Comparison of ENCODE assay signal across 11 cellular contexts in genomic region chr21:45293726-45294401, GRCh38. TPM values are rescaled to one million over a fixed set of nuclear protein-coding genes. Genes with fewer than 3 reads are reported as not detected.
DNase-seq lines count a peak whose midpoint lies in the region; ATAC-seq and TF ChIP-seq lines count a peak whose summit lies in the region.
"Had no signal": no experiment of that assay in that cellular context is flagged by ENCODE, and none has a peak within 500 bp of the region (broad histone marks: within the 10 kb centered on the region; RNA-seq: fewer than 3 reads in every experiment).

No MANE protein-coding gene starts in this region.

- no peaks in the 10 kb centered on the region for H3K27me3 ChIP-seq in CD4-positive, alpha-beta T cell (ENCODE audit: control insufficient read depth, insufficient read depth, low read length)
- no peaks in the 10 kb centered on the region for H3K27me3 ChIP-seq in adrenal gland

- no peak overlapping the region for H3K27ac ChIP-seq in CD4-positive, alpha-beta T cell (ENCODE audit: low read depth, low read length)
- H3K27ac ChIP-seq in adrenal gland: peak overlapping the region; percentile 60 to 99 (median 95)

- ATAC-seq in CD4-positive, alpha-beta T cell (ENCODE audit: poor library complexity): no peak
- peak; percentile 16 for ATAC-seq in sciatic nerve
- no peak for ATAC-seq in HG02678 (IDR thresholded peaks at IDR 0.05; ENCODE audit: unreplicated experiment)

- WGBS in adrenal gland, 4 donors: 29 to 51% (median 45%) methylated on average over 7 to 23 of the region's 23 CpGs

- H3K9me3 ChIP-seq in CD4-positive, alpha-beta T cell (ENCODE audit: control insufficient read depth, low read length): no peaks in the 10 kb centered on the region
- no peaks in the 10 kb centered on the region for H3K9me3 ChIP-seq in adrenal gland (replicated peaks in 1 of 3)

- H3K4me3 ChIP-seq in adrenal gland: peak overlapping the region in 1 of 4 donors; percentile 17

- CTCF ChIA-PET in CD4-positive, alpha-beta T cell (lab: Charles Lee): interaction anchor here (0.7 to 1.8 kb wide), 2 partner anchors 15 kb away, joined by 3 to 9 read pairs; no protein-coding TSS in a partner anchor

- H3K4me1 ChIP-seq in adrenal gland (replicated peaks in 1 of 2): peaks cover 39 to 60% of the 10 kb centered on the region in 2 donors

- POLR2A ChIA-PET in CD4-positive, alpha-beta T cell (lab: Charles Lee): interaction anchor here (2.1 kb wide), 1 partner anchor 28 kb away, joined by 18 read pairs; no protein-coding TSS in a partner anchor

- no peak overlapping the region for H3K4me3 Mint-ChIP-seq in CD4-positive, alpha-beta T cell

- H3K27ac Mint-ChIP-seq in CD4-positive, alpha-beta T cell: peak overlapping the region; percentile 7

- H3K36me3 Mint-ChIP-seq in CD4-positive, alpha-beta T cell (ENCODE audit: low read depth): no peaks in the 10 kb centered on the region

- H3K27me3 Mint-ChIP-seq in CD4-positive, alpha-beta T cell: no peaks in the 10 kb centered on the region

- intact Hi-C loops in CD4-positive, alpha-beta T cell (cut with DNase I, micrococcal nuclease): loop anchor here (2.0 to 5.0 kb wide), 3 partner anchors 142 to 527 kb away; partner anchors contain the start of gene SLC19A1 (in 1 of the 2)
- intact Hi-C loops in adrenal gland (cut with DNase I): loop anchor here (2.0 to 10.0 kb wide), 4 partner anchors 111 to 152 kb away; partner anchors contain the start of gene COL18A1 (in 1 of the 2)
- intact Hi-C loops in sciatic nerve (cut with DNase I): loop anchor here (1.0 kb wide), 1 partner anchor 145 kb away; no protein-coding TSS in a partner anchor

- peak in 1 of 10 experiments; percentile 25 for DNase-seq in CD4-positive, alpha-beta T cell
- DNase-seq in adrenal gland: peak in 4 of 7 donors; percentile 48 to 70 (median 54)
- peak; percentile 53 for DNase-seq in hepatic stellate cell (ENCODE audit: low spot score)
- peak; percentile 76 for DNase-seq in sciatic nerve (ENCODE audit: low spot score)
- no peak for DNase-seq in MV-4-11 (lab: John Stamatoyannopoulos, UW)
- no peak for DNase-seq in NCI-H82 (lab: John Stamatoyannopoulos, UW)
- no peak for DNase-seq in Kasumi-1 (lab: John Stamatoyannopoulos, UW)
- DNase-seq: activated CD4-positive, alpha-beta T cell treated with anti-CD3 and anti-CD28 coated beads, Interleukin-2, amount 50 U/mL, for 4 hours; central memory CD4-positive, alpha-beta T cell; stimulated activated CD4-positive, alpha-beta T cell treated with anti-CD3 and anti-CD28 coated beads, Interleukin-4, amount 100 ng/mL, for 4 hours had no signal

- no peak for TF ChIP-seq CTCF in CD4-positive, alpha-beta T cell (IDR thresholded peaks at IDR 0.05)
- no peak for TF ChIP-seq CTCF in adrenal gland (IDR thresholded peaks at IDR 0.05)

- H3K9me3 Mint-ChIP-seq in CD4-positive, alpha-beta T cell: no peaks in the 10 kb centered on the region

- no peaks in the 10 kb centered on the region for H3K36me3 ChIP-seq in adrenal gland (replicated peaks in 1 of 2)

- H3K4me1 Mint-ChIP-seq in CD4-positive, alpha-beta T cell (ENCODE audit: low read depth): peaks cover 36% of the 10 kb centered on the region

- TF ChIP-seq POLR2A in adrenal gland (IDR thresholded peaks at IDR 0.05): no peak

RNA-seq across cellular contexts. Expression of gene POFUT2, which starts 6.2 kb away (rescaled TPM):
- total RNA-seq in CD4-positive, alpha-beta T cell: 10 to 100 TPM; 56.6 to 57.2 TPM
- total RNA-seq in adrenal gland (10 to 100 TPM; 13.1 to 41.1 (median 32.3) TPM), sciatic nerve (44.2 TPM)
- polyA plus RNA-seq in adrenal gland: 10 to 100 TPM; 33.2 to 68.9 (median 47.6) TPM

Comparison
In these comparisons a context has a peak if more than half of its experiments do, and no peak if none do; other contexts are left out.
1. DNase-seq: peak in adrenal gland (4 of 7), hepatic stellate cell (single experiment) and sciatic nerve (single experiment); none in MV-4-11 (single experiment), NCI-H82 (single experiment) and Kasumi-1 (0 of 2).